In genomic region chr21:36263797-36264196, GRCh38 we compare ENCODE assay signal across 22 cellular contexts.
"Had no signal": no experiment of that assay in that cellular context is flagged by ENCODE, and none has a peak within 500 bp of the region (broad histone marks: within the 10 kb centered on the region; RNA-seq: fewer than 3 reads in every experiment).

No MANE protein-coding gene starts in this region.

- H3K9ac ChIP-seq: neural progenitor cell had no signal

- H3K27ac ChIP-seq: lower lobe of right lung, neural progenitor cell, right lobe of liver, skin epidermis, transverse colon, vagina, WERI-Rb-1 had no signal

- H3K4me2 ChIP-seq: neural progenitor cell had no signal

- H2AFZ ChIP-seq: neural progenitor cell had no signal

- H3K27me3 Mint-ChIP-seq: brain; naive thymus-derived CD4-positive, alpha-beta T cell had no signal

- H3K27me3 ChIP-seq: neural progenitor cell, right lobe of liver, transverse colon, vagina had no signal

- H3K4me3 ChIP-seq: lower lobe of right lung, neural progenitor cell, right lobe of liver, skin epidermis, transverse colon, vagina had no signal

- H3K4me1 ChIP-seq: neural progenitor cell, right lobe of liver had no signal

- FAIRE-seq: endometrium had no signal

- H3K4me3 Mint-ChIP-seq: activated CD8-positive, alpha-beta T cell treated with anti-CD3 and anti-CD28 coated beads, Interleukin-2, amount 10 ng/mL, durations not matched to agents 7 days and 5 days; activated T-helper 1 cell treated with anti-CD3 and anti-CD28 coated beads, Interleukin-12 subunit alpha, Interleukin-12 subunit beta, Interleukin-2, Interleukin-4 antibody, amounts not matched to agents 30 ng/mL and 10 ng/mL and 1 ng/mL, durations not matched to agents 14 hours and 24 hours and 36 hours; brain; naive thymus-derived CD4-positive, alpha-beta T cell; neural progenitor cell; stimulated activated effector memory CD8-positive, alpha-beta T cell treated with anti-CD3 and anti-CD28 coated beads, Interleukin-12 subunit alpha, Interleukin-12 subunit beta, amount 100 ng/mL, for 72 hours had no signal

- ATAC-seq: activated CD8-positive, alpha-beta T cell treated with anti-CD3 and anti-CD28 coated beads, Interleukin-2, amount 10 ng/mL, durations not matched to agents 7 days and 5 days; left lobe of liver; lower lobe of right lung; naive thymus-derived CD4-positive, alpha-beta T cell; right lobe of liver; stimulated activated effector memory CD8-positive, alpha-beta T cell treated with anti-CD3 and anti-CD28 coated beads, Interleukin-12 subunit alpha, Interleukin-12 subunit beta, amount 100 ng/mL, for 72 hours had no signal

- DNase-seq: activated CD4-positive, alpha-beta T cell treated with anti-CD3 and anti-CD28 coated beads for 1 hour; activated CD4-positive, alpha-beta T cell treated with anti-CD3 and anti-CD28 coated beads, Interleukin-2, amount 50 U/mL, for 1 hour; activated CD8-positive, alpha-beta T cell treated with anti-CD3 and anti-CD28 coated beads, Interleukin-2, amount 10 ng/mL, durations not matched to agents 7 days and 5 days; activated gamma-delta T cell; activated naive CD4-positive, alpha-beta T cell treated with anti-CD3 and anti-CD28 coated beads, Interleukin-2, amount 50 U/mL, for 16 hours; aorta; effector CD4-positive, alpha-beta T cell; foreskin melanocyte; lower lobe of right lung; naive thymus-derived CD4-positive, alpha-beta T cell; right lobe of liver; stimulated activated CD4-positive, alpha-beta T cell treated with anti-CD3 and anti-CD28 coated beads, Interleukin-2, amount 100 ng/mL, for 24 hours; transverse colon; WERI-Rb-1 had no signal

- H3K27ac Mint-ChIP-seq: activated CD8-positive, alpha-beta T cell treated with anti-CD3 and anti-CD28 coated beads, Interleukin-2, amount 10 ng/mL, durations not matched to agents 7 days and 5 days; activated T-helper 1 cell treated with anti-CD3 and anti-CD28 coated beads, Interleukin-12 subunit alpha, Interleukin-12 subunit beta, Interleukin-2, Interleukin-4 antibody, amounts not matched to agents 30 ng/mL and 10 ng/mL and 1 ng/mL, durations not matched to agents 14 hours and 24 hours and 36 hours; brain; neural progenitor cell; stimulated activated effector memory CD8-positive, alpha-beta T cell treated with anti-CD3 and anti-CD28 coated beads, Interleukin-12 subunit alpha, Interleukin-12 subunit beta, amount 100 ng/mL, for 72 hours had no signal

- H3K9me3 Mint-ChIP-seq: activated T-helper 1 cell treated with anti-CD3 and anti-CD28 coated beads, Interleukin-12 subunit alpha, Interleukin-12 subunit beta, Interleukin-2, Interleukin-4 antibody, amounts not matched to agents 30 ng/mL and 10 ng/mL and 1 ng/mL, durations not matched to agents 14 hours and 24 hours and 36 hours; stimulated activated effector memory CD8-positive, alpha-beta T cell treated with anti-CD3 and anti-CD28 coated beads, Interleukin-12 subunit alpha, Interleukin-12 subunit beta, amount 100 ng/mL, for 72 hours had no signal
